1 cellular context compared by ENCODE assay signal in the genomic region with DNA sequence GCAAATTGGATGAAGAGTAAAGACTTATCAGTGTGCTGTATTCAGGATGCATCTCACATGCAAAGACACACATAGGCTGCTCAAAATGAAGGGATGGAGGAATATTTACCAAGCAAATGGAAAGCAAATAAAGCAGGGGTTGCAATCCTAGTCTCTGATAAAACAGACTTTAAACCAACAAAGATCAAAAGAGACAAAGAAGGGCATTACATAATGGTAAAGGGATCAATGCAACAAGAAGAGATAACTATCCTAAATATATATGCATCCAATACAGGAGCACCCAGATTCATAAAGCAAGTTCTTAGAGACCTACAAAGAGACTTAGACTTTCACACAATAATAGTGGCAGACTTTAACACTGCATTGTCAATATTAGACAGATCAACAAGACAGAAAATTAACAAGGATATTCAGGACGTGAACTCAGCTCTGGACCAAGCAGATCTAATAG.
TF ChIP-seq lines count a peak whose summit lies in the region.
"Not testable (repeated sequence)": the region's sequence is repeated elsewhere in the genome, so short reads cannot be mapped to it uniquely, and the experiment has no call there.

No MANE protein-coding gene starts in this region.

TF ChIP-seq in HepG2, 621 proteins besides CTCF, POLR2A, EP300 and RAD21 (continued from another document and continues in another):
- TF ChIP-seq, protein P1, sequence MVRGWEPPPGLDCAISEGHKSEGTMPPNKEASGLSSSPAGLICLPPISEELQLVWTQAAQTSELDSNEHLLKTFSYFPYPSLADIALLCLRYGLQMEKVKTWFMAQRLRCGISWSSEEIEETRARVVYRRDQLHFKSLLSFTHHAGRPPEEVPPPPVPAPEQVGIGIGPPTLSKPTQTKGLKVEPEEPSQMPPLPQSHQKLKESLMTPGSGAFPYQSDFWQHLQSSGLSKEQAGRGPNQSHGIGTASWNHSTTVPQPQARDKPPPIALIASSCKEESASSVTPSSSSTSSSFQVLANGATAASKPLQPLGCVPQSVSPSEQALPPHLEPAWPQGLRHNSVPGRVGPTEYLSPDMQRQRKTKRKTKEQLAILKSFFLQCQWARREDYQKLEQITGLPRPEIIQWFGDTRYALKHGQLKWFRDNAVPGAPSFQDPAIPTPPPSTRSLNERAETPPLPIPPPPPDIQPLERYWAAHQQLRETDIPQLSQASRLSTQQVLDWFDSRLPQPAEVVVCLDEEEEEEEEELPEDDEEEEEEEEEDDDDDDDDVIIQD (CRISPR knock-in tag; IDR thresholded peaks at IDR 0.05; ENCODE audit: low read depth), result peak; percentile 95; the same call in 1 of the 2 replicates
- TF ChIP-seq SKI (IDR thresholded peaks at IDR 0.05; ENCODE audit: partially characterized antibody) (peak; percentile 94), ZBTB20 (CRISPR knock-in tag; IDR thresholded peaks at IDR 0.05; ENCODE audit: borderline replicate concordance, low read depth) (peak; percentile 87), ZSCAN29 (CRISPR knock-in tag; conservative IDR thresholded peaks at IDR 0.05) (peak; percentile 58; the same call in 1 of the 2 replicates), KDM6A (CRISPR knock-in tag; IDR thresholded peaks at IDR 0.05; ENCODE audit: low read depth) (peak; percentile 55), SIX1 (CRISPR knock-in tag; IDR thresholded peaks at IDR 0.05; ENCODE audit: borderline replicate concordance) (peak; percentile 85), SIX4 (CRISPR knock-in tag; IDR thresholded peaks at IDR 0.05) (peak; percentile 61; the same call in 1 of the 2 replicates), ETV5 (CRISPR knock-in tag; IDR thresholded peaks at IDR 0.05; ENCODE audit: borderline replicate concordance) (peak; percentile 48; the same call in 1 of the 2 replicates), SATB2 (CRISPR knock-in tag; IDR thresholded peaks at IDR 0.05) (0 out of 2 replicates have a peak, but pooled peaks have one; percentile 28), SMYD3 (CRISPR knock-in tag; IDR thresholded peaks at IDR 0.05) (0 out of 2 replicates have a peak, but pooled peaks have one; percentile 49), ZNF644 (CRISPR knock-in tag; IDR thresholded peaks at IDR 0.05; ENCODE audit: low read depth) (peak; percentile 59; the same call in 1 of the 2 replicates), FOXP1 (IDR thresholded peaks at IDR 0.05) (peak; percentile 76), FOXP1 (CRISPR knock-in tag; IDR thresholded peaks at IDR 0.05) (peak; percentile 92), TCF7 (IDR thresholded peaks at IDR 0.05; ENCODE audit: low read depth) (peak; percentile 95), KLF16 (CRISPR knock-in tag; IDR thresholded peaks at IDR 0.05) (peak in 1 of 2 experiments; percentile 63; a peak in 1 of 4 replicates), ZFP1 (CRISPR knock-in tag; IDR thresholded peaks at IDR 0.05) (peak; percentile 67), ZNF317 (CRISPR knock-in tag; IDR thresholded peaks at IDR 0.05) (peak; percentile 58; the same call in 1 of the 2 replicates)
- TF ChIP-seq, protein P2, sequence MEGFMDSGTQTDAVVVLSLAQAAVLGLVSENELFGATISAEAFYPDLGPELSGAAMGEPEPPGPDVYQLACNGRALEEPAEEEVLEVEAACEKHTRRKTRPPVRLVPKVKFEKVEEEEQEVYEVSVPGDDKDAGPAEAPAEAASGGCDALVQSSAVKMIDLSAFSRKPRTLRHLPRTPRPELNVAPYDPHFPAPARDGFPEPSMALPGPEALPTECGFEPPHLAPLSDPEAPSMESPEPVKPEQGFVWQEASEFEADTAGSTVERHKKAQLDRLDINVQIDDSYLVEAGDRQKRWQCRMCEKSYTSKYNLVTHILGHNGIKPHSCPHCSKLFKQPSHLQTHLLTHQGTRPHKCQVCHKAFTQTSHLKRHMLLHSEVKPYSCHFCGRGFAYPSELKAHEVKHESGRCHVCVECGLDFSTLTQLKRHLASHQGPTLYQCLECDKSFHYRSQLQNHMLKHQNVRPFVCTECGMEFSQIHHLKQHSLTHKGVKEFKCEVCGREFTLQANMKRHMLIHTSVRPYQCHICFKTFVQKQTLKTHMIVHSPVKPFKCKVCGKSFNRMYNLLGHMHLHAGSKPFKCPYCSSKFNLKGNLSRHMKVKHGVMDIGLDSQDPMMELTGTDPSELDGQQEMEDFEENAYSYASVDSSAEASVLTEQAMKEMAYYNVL (CRISPR knock-in tag; IDR thresholded peaks at IDR 0.05; ENCODE audit: borderline replicate concordance), result peak; percentile 99
- TF ChIP-seq, protein P3, sequence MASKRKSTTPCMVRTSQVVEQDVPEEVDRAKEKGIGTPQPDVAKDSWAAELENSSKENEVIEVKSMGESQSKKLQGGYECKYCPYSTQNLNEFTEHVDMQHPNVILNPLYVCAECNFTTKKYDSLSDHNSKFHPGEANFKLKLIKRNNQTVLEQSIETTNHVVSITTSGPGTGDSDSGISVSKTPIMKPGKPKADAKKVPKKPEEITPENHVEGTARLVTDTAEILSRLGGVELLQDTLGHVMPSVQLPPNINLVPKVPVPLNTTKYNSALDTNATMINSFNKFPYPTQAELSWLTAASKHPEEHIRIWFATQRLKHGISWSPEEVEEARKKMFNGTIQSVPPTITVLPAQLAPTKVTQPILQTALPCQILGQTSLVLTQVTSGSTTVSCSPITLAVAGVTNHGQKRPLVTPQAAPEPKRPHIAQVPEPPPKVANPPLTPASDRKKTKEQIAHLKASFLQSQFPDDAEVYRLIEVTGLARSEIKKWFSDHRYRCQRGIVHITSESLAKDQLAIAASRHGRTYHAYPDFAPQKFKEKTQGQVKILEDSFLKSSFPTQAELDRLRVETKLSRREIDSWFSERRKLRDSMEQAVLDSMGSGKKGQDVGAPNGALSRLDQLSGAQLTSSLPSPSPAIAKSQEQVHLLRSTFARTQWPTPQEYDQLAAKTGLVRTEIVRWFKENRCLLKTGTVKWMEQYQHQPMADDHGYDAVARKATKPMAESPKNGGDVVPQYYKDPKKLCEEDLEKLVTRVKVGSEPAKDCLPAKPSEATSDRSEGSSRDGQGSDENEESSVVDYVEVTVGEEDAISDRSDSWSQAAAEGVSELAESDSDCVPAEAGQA (IDR thresholded peaks at IDR 0.05; ENCODE audit: low read depth), result not testable (repeated sequence)
- TF ChIP-seq, protein P3 (CRISPR knock-in tag; IDR thresholded peaks at IDR 0.05; ENCODE audit: borderline replicate concordance), result peak; percentile 87; the same call in 1 of the 2 replicates
- TF ChIP-seq, protein P4, sequence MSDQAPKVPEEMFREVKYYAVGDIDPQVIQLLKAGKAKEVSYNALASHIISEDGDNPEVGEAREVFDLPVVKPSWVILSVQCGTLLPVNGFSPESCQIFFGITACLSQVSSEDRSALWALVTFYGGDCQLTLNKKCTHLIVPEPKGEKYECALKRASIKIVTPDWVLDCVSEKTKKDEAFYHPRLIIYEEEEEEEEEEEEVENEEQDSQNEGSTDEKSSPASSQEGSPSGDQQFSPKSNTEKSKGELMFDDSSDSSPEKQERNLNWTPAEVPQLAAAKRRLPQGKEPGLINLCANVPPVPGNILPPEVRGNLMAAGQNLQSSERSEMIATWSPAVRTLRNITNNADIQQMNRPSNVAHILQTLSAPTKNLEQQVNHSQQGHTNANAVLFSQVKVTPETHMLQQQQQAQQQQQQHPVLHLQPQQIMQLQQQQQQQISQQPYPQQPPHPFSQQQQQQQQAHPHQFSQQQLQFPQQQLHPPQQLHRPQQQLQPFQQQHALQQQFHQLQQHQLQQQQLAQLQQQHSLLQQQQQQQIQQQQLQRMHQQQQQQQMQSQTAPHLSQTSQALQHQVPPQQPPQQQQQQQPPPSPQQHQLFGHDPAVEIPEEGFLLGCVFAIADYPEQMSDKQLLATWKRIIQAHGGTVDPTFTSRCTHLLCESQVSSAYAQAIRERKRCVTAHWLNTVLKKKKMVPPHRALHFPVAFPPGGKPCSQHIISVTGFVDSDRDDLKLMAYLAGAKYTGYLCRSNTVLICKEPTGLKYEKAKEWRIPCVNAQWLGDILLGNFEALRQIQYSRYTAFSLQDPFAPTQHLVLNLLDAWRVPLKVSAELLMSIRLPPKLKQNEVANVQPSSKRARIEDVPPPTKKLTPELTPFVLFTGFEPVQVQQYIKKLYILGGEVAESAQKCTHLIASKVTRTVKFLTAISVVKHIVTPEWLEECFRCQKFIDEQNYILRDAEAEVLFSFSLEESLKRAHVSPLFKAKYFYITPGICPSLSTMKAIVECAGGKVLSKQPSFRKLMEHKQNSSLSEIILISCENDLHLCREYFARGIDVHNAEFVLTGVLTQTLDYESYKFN (CRISPR knock-in tag; conservative IDR thresholded peaks at IDR 0.05), result peak; percentile 94
- TF ChIP-seq, protein P5, sequence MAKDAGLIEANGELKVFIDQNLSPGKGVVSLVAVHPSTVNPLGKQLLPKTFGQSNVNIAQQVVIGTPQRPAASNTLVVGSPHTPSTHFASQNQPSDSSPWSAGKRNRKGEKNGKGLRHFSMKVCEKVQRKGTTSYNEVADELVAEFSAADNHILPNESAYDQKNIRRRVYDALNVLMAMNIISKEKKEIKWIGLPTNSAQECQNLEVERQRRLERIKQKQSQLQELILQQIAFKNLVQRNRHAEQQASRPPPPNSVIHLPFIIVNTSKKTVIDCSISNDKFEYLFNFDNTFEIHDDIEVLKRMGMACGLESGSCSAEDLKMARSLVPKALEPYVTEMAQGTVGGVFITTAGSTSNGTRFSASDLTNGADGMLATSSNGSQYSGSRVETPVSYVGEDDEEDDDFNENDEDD (CRISPR knock-in tag; IDR thresholded peaks at IDR 0.05; ENCODE audit: borderline replicate concordance), result peak; percentile 44; the same call in 1 of the 2 replicates
- TF ChIP-seq, protein P6, sequence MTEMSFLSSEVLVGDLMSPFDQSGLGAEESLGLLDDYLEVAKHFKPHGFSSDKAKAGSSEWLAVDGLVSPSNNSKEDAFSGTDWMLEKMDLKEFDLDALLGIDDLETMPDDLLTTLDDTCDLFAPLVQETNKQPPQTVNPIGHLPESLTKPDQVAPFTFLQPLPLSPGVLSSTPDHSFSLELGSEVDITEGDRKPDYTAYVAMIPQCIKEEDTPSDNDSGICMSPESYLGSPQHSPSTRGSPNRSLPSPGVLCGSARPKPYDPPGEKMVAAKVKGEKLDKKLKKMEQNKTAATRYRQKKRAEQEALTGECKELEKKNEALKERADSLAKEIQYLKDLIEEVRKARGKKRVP (CRISPR knock-in tag; IDR thresholded peaks at IDR 0.05), result peak in 1 of 2 experiments; percentile 77; a peak in 2 of 4 replicates
- TF ChIP-seq, protein P7, sequence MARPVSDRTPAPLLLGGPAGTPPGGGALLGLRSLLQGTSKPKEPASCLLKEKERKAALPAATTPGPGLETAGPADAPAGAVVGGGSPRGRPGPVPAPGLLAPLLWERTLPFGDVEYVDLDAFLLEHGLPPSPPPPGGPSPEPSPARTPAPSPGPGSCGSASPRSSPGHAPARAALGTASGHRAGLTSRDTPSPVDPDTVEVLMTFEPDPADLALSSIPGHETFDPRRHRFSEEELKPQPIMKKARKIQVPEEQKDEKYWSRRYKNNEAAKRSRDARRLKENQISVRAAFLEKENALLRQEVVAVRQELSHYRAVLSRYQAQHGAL (CRISPR knock-in tag; IDR thresholded peaks at IDR 0.05; ENCODE audit: not compliant biosample characterization), result peak; percentile 62
- TF ChIP-seq, protein P8, sequence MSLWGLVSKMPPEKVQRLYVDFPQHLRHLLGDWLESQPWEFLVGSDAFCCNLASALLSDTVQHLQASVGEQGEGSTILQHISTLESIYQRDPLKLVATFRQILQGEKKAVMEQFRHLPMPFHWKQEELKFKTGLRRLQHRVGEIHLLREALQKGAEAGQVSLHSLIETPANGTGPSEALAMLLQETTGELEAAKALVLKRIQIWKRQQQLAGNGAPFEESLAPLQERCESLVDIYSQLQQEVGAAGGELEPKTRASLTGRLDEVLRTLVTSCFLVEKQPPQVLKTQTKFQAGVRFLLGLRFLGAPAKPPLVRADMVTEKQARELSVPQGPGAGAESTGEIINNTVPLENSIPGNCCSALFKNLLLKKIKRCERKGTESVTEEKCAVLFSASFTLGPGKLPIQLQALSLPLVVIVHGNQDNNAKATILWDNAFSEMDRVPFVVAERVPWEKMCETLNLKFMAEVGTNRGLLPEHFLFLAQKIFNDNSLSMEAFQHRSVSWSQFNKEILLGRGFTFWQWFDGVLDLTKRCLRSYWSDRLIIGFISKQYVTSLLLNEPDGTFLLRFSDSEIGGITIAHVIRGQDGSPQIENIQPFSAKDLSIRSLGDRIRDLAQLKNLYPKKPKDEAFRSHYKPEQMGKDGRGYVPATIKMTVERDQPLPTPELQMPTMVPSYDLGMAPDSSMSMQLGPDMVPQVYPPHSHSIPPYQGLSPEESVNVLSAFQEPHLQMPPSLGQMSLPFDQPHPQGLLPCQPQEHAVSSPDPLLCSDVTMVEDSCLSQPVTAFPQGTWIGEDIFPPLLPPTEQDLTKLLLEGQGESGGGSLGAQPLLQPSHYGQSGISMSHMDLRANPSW (CRISPR knock-in tag; IDR thresholded peaks at IDR 0.05; ENCODE audit: borderline replicate concordance), result peak; percentile 75
- TF ChIP-seq, protein P9, sequence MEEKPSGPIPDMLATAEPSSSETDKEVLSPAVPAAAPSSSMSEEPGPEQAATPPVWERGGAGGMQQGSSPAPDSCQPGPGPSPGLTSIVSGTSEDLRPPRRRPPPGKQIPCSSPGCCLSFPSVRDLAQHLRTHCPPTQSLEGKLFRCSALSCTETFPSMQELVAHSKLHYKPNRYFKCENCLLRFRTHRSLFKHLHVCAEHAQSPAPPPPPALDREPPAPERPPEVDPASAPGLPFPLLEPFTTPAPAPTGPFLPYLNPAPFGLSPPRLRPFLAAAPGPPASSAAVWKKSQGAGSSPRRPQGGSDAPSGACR (CRISPR knock-in tag; IDR thresholded peaks at IDR 0.05), result peak; percentile 38; the same call in 1 of the 2 replicates
